In genomic region chr12:80590085-80590484, GRCh38 we compare ENCODE assay signal across 15 cellular contexts.
"Had no signal": no experiment of that assay in that cellular context is flagged by ENCODE, and none has a peak within 500 bp of the region (broad histone marks: within the 10 kb centered on the region; RNA-seq: fewer than 3 reads in every experiment).

No MANE protein-coding gene starts in this region.

- H3K4me3 Mint-ChIP-seq: neural progenitor cell; stimulated activated naive CD8-positive, alpha-beta T cell treated with anti-CD3 and anti-CD28 coated beads, Interleukin-15, Interleukin-2, amounts not matched to agents 100 ng/mL and 50 ng/mL, for 24 hours had no signal

- H3K4me1 Mint-ChIP-seq: neural progenitor cell had no signal

- H3K36me3 ChIP-seq: esophagus squamous epithelium, gastroesophageal sphincter, neural progenitor cell, pancreas had no signal

- H3K4me3 ChIP-seq: esophagus squamous epithelium, gastroesophageal sphincter, neural progenitor cell, pancreas, testis had no signal

- H2AFZ ChIP-seq: neural progenitor cell had no signal

- H3K27ac Mint-ChIP-seq: activated naive CD4-positive, alpha-beta T cell treated with anti-CD3 and anti-CD28 coated beads, Interleukin-2, amount 50 U/mL, for 72 hours; neural progenitor cell; stimulated activated naive CD8-positive, alpha-beta T cell treated with anti-CD3 and anti-CD28 coated beads, Interleukin-15, Interleukin-2, amounts not matched to agents 100 ng/mL and 50 ng/mL, for 24 hours had no signal

- H3K27me3 ChIP-seq: esophagus squamous epithelium, gastroesophageal sphincter, neural progenitor cell, pancreas, testis had no signal

- H3K9me3 ChIP-seq: esophagus squamous epithelium, gastroesophageal sphincter, testis had no signal

- H3K4me1 ChIP-seq: esophagus squamous epithelium, gastroesophageal sphincter, neural progenitor cell, pancreas, testis had no signal

- FAIRE-seq: bronchial epithelial cell, pancreas, urothelium cell line had no signal

- H3K9me3 Mint-ChIP-seq: neural progenitor cell had no signal

- H3K4me2 ChIP-seq: neural progenitor cell had no signal

- ATAC-seq: activated CD4-positive, CD25-positive, alpha-beta regulatory T cell treated with anti-CD3 and anti-CD28 coated beads, Interleukin-2, amount 50 U/mL, for 24 hours; activated naive CD4-positive, alpha-beta T cell treated with anti-CD3 and anti-CD28 coated beads, Interleukin-2, amount 50 U/mL, for 72 hours; gastroesophageal sphincter; pancreas had no signal

- H3K9ac ChIP-seq: neural progenitor cell had no signal

- DNase-seq: activated T-cell treated with anti-CD3 and anti-CD28 coated beads, Interleukin-2, amount 50 U/mL, for 1 hour; esophagus squamous epithelium; hippocampal formation; midbrain; pancreas; stimulated activated CD4-positive, alpha-beta T cell treated with anti-CD3 and anti-CD28 coated beads, Interleukin-15, amount 100 ng/mL, for 24 hours; stimulated activated CD4-positive, alpha-beta T cell treated with anti-CD3 and anti-CD28 coated beads, Interleukin-4, amount 100 ng/mL, for 24 hours; testis had no signal

- H3K27ac ChIP-seq: esophagus squamous epithelium, gastroesophageal sphincter, neural progenitor cell, pancreas, testis had no signal

- H3K36me3 Mint-ChIP-seq: activated naive CD4-positive, alpha-beta T cell treated with anti-CD3 and anti-CD28 coated beads, Interleukin-2, amount 50 U/mL, for 72 hours; neural progenitor cell had no signal
